In the genomic region with DNA sequence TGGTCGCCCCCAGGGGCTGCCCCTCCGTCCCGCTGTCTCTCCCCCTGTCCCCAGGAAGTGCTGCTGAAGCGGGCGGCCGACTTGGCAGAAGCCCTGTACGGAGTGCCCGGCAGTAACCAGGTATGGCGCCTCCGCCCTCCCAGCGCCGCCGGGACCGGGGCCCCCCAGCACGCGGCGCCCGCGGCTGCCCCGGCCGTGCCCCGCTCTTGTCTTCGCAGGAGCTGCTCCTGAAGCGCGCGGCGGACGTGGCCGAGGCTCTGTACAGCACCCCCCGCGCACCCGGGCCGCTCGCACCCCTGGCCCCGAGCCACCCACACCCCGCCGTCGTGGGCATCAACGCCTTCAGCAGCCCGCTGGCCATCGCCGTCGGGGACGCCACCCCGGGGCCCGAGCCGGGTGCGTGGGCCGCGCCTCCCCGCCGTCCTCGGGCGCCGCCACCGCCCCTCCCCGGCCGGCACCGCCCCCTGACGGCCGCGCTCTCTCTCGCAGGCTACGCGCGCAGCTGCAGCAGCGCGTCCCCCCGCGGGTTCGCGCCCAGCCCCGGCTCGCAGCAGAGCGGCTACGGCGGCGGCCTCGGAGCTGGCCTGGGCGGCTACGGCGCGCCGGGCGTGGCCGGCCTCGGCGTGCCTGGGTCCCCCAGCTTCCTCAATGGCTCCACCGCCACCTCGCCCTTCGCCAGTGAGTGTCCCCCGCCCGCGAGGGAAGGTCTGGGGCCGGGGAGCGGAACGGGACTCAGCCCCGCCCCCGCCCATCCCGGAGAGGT, we compare ENCODE assay signal across 8 cellular contexts. TPM values are rescaled to one million over a fixed set of nuclear protein-coding genes. Genes with fewer than 3 reads are reported as not detected.
DNase-seq lines count a peak whose midpoint lies in the region; ATAC-seq, FAIRE-seq and TF ChIP-seq lines count a peak whose summit lies in the region.

No MANE protein-coding gene starts in this region.

- H3K79me2 ChIP-seq in mesendoderm (ENCODE audit: control insufficient read depth, insufficient read depth, low read length) = no peaks in the 10 kb centered on the region

- H2BK120ac ChIP-seq in mesendoderm (ENCODE audit: low read depth, low read length) = no peak overlapping the region

- peaks cover 3 to 14% of the 10 kb centered on the region in 2 donors for H3K36me3 Mint-ChIP-seq in CD14-positive monocyte

- no peak overlapping the region for H3K27ac Mint-ChIP-seq in CD14-positive monocyte

- no peak overlapping the region for H2BK5ac ChIP-seq in mesendoderm (ENCODE audit: low read length)

- intact Hi-C loops in tibial artery (cut with DNase I; ENCODE audit: low total_unique reads) (no loop called here), CD14-positive monocyte (cut with micrococcal nuclease) (loop anchor here in 1 of 2 donors (5.0 kb wide), 1 partner anchor 65 kb away; no protein-coding TSS in a partner anchor)

- H3K4me1 Mint-ChIP-seq in CD14-positive monocyte = peaks cover 25% of the 10 kb centered on the region

- no peaks in the 10 kb centered on the region for H3K79me1 ChIP-seq in mesendoderm (ENCODE audit: low read length)

- WGBS in mesendoderm (ENCODE audit: extremely low coverage, insufficient coverage, low lambda C conversion rate) = no CpG with 5 or more reads among the region's 100 CpGs

- FAIRE-seq in bronchial epithelial cell (lab: Jason Lieb, UNC) = no peak

- peaks cover 50 to 88% (median 50%) of the 10 kb centered on the region in 3 donors for H3K27me3 Mint-ChIP-seq in CD14-positive monocyte (ENCODE audit: low read depth in 3 of 3)

- H3K36me3 ChIP-seq in bronchial epithelial cell (ENCODE audit: control insufficient read depth, insufficient read depth, low read length) (no peaks in the 10 kb centered on the region), mesendoderm (ENCODE audit: control insufficient read depth, insufficient read depth, low read length) (no peaks in the 10 kb centered on the region), tibial artery (no peaks in the 10 kb centered on the region)

- no peak overlapping the region for H3K4ac ChIP-seq in mesendoderm (ENCODE audit: low read depth, low read length)

- H3K27me3 ChIP-seq in bronchial epithelial cell (ENCODE audit: control insufficient read depth, insufficient read depth, low read length) = peaks cover 27% of the 10 kb centered on the region
- H3K27me3 ChIP-seq in mesendoderm (ENCODE audit: insufficient read depth, low read length, poor library complexity) = peaks cover 49% of the 10 kb centered on the region
- H3K27me3 ChIP-seq in tibial artery = peaks cover 0 to 74% of the 10 kb centered on the region in 2 donors

- no peak overlapping the region for H2BK15ac ChIP-seq in mesendoderm (replicated peaks; ENCODE audit: low read depth)

- H4K8ac ChIP-seq in mesendoderm (ENCODE audit: low read depth, low read length) = no peak overlapping the region

- H3K23ac ChIP-seq in mesendoderm (ENCODE audit: low read length) = no peak overlapping the region

- H3K9me3 ChIP-seq in tibial artery = no peaks in the 10 kb centered on the region

- peak; percentile 11 for DNase-seq in NCI-H2029 (lab: John Stamatoyannopoulos, UW)
- DNase-seq in NCI-H2029 treated with DMSO at 0.1 percent for 48 hours (lab: John Stamatoyannopoulos, UW) = no peak
- peak in 4 of 5 experiments; percentile 37 to 60 (median 40) for DNase-seq in T-helper 2 cell
- DNase-seq in bronchial epithelial cell (ENCODE audit: low read depth) = no peak
- DNase-seq in mesendoderm = no peak
- DNase-seq in tibial artery = no peak
- DNase-seq in CD14-positive monocyte (ENCODE audit: low spot score) = no peak

- H3K18ac ChIP-seq in mesendoderm (ENCODE audit: low read length) = no peak overlapping the region

- H3K56ac ChIP-seq in mesendoderm (ENCODE audit: low read length) = peak overlapping the region; percentile 5

- H4K5ac ChIP-seq in mesendoderm (ENCODE audit: low read length) = no peak overlapping the region

- peak overlapping the region; percentile 37 for H3K4me2 ChIP-seq in mesendoderm (ENCODE audit: low read length)

- H3K4me3 Mint-ChIP-seq in CD14-positive monocyte = peak overlapping the region in 1 of 2 donors; percentile 90

- H3K4me3 ChIP-seq in bronchial epithelial cell (ENCODE audit: low read depth, low read length) (peak overlapping the region; percentile 23), mesendoderm (ENCODE audit: low read length) (no peak overlapping the region), tibial artery (peak overlapping the region; percentile 32 to 50)

- peaks cover 0 to 13% (median 10%) of the 10 kb centered on the region in 7 donors for H3K9me3 Mint-ChIP-seq in CD14-positive monocyte

- H3K27ac ChIP-seq in mesendoderm (ENCODE audit: low read depth, low read length) (no peak overlapping the region), tibial artery (no peak overlapping the region)

- no peak overlapping the region for H3K9ac ChIP-seq in mesendoderm (ENCODE audit: low read length)

- H3K4me1 ChIP-seq in mesendoderm (ENCODE audit: control insufficient read depth, low read depth, low read length) (no peaks in the 10 kb centered on the region), tibial artery (peaks cover 0 to 35% (median 28%) of the 10 kb centered on the region in 4 donors)

- TF ChIP-seq CTCF in bronchial epithelial cell (IDR thresholded peaks at IDR 0.05; ENCODE audit: insufficient read depth, low read length, severe bottlenecking) (no peak), tibial artery (IDR thresholded peaks at IDR 0.05) (no peak), CD14-positive monocyte (IDR thresholded peaks at IDR 0.05) (no peak)

- H2AK5ac ChIP-seq in mesendoderm (ENCODE audit: low read length) = no peak overlapping the region

- ATAC-seq in HG03025 (IDR thresholded peaks at IDR 0.05; ENCODE audit: low FRiP score, unreplicated experiment) = no peak

RNA-seq across cellular contexts. Expression of a gene that starts 48.4 kb away (rescaled TPM):
- not detected in 2 replicates for total RNA-seq in bronchial epithelial cell
- 19.2 TPM for polyA plus RNA-seq in mesendoderm (2013, experiment 1 of 2)
- polyA plus RNA-seq in mesendoderm (2013, experiment 2 of 2) = 19.6 TPM
- polyA plus RNA-seq in CD14-positive monocyte = not detected

RNA-seq across cellular contexts. Expression of a gene that starts 59.5 kb away (rescaled TPM):
- 0.64 and 1.3 TPM in 2 replicates for total RNA-seq in bronchial epithelial cell
- polyA plus RNA-seq in mesendoderm (2013, experiment 1 of 2) = 0.31 TPM
- 0.13 TPM for polyA plus RNA-seq in mesendoderm (2013, experiment 2 of 2)
- polyA plus RNA-seq in CD14-positive monocyte = not detected

Comparison
In these comparisons a context has a peak if more than half of its experiments do, and no peak if none do; other contexts are left out.
1. DNase-seq: peak in NCI-H2029 (single experiment) and T-helper 2 cell (4 of 5); none in NCI-H2029 treated with DMSO at 0.1 percent for 48 hours (single experiment), bronchial epithelial cell (single experiment), mesendoderm (single experiment), tibial artery (0 of 2) and CD14-positive monocyte (single experiment).